9 cellular contexts compared by ENCODE assay signal in genomic region chr10:49187950-49188761, GRCh38. TPM values are rescaled to one million over a fixed set of nuclear protein-coding genes. Genes with fewer than 3 reads are reported as not detected.
A peak's percentile ranks its signal among the peaks of the same experiment; 100 is the strongest.
DNase-seq lines count a peak whose midpoint lies in the region; ATAC-seq and TF ChIP-seq lines count a peak whose summit lies in the region.
"Had no signal": no experiment of that assay in that cellular context is flagged by ENCODE, and none has a peak within 500 bp of the region (broad histone marks: within the 10 kb centered on the region; RNA-seq: fewer than 3 reads in every experiment).

Gene TMEM273, minus strand, starts transcription at chr10:49188391. Its CDS starts 55 bp downstream, at chr10:49188336.

- peak; percentile 78 for TF ChIP-seq POLR2A in GM10847 (IDR thresholded peaks at IDR 0.05; ENCODE audit: extremely low read depth, insufficient read length)

- H3K4me1 Mint-ChIP-seq in activated T-helper 2 cell treated with anti-CD3 and anti-CD28 coated beads, Interferon-gamma antibody, Interleukin-2, Interleukin-4, amounts not matched to agents 10 μg/mL and 5 μg/mL and 100 μg/mL, durations not matched to agents 14 hours and 24 hours and 36 hours (ENCODE audit: low read depth): peaks cover 77% of the 10 kb centered on the region

- H3K36me3 Mint-ChIP-seq in activated T-helper 2 cell treated with anti-CD3 and anti-CD28 coated beads, Interferon-gamma antibody, Interleukin-2, Interleukin-4, amounts not matched to agents 10 μg/mL and 5 μg/mL and 100 μg/mL, durations not matched to agents 14 hours and 24 hours and 36 hours (ENCODE audit: low read depth): peaks cover 42% of the 10 kb centered on the region

- peak; percentile 72 for ATAC-seq in GM21423 (IDR thresholded peaks at IDR 0.05; ENCODE audit: unreplicated experiment)

- peak within 1 kb of the TSS; percentile 85 for H3K4me3 Mint-ChIP-seq in activated T-helper 2 cell treated with anti-CD3 and anti-CD28 coated beads, Interferon-gamma antibody, Interleukin-2, Interleukin-4, amounts not matched to agents 10 μg/mL and 5 μg/mL and 100 μg/mL, durations not matched to agents 14 hours and 24 hours and 36 hours (ENCODE audit: low read depth)

- H3K9me3 Mint-ChIP-seq in activated T-helper 2 cell treated with anti-CD3 and anti-CD28 coated beads, Interferon-gamma antibody, Interleukin-2, Interleukin-4, amounts not matched to agents 10 μg/mL and 5 μg/mL and 100 μg/mL, durations not matched to agents 14 hours and 24 hours and 36 hours: no peaks in the 10 kb centered on the region

- TF ChIP-seq RAD21 in Ishikawa (IDR thresholded peaks at IDR 0.05; ENCODE audit: low read depth): peak; percentile 1; the same call in 1 of the 2 replicates

- peak; percentile 37; the same call in 1 of the 2 replicates for TF ChIP-seq EP300 in Ishikawa (IDR thresholded peaks at IDR 0.05; ENCODE audit: borderline replicate concordance)

- H3K27me3 Mint-ChIP-seq in activated T-helper 2 cell treated with anti-CD3 and anti-CD28 coated beads, Interferon-gamma antibody, Interleukin-2, Interleukin-4, amounts not matched to agents 10 μg/mL and 5 μg/mL and 100 μg/mL, durations not matched to agents 14 hours and 24 hours and 36 hours (ENCODE audit: low read depth): peaks cover 2% of the 10 kb centered on the region

- DNase-seq in activated T-helper 2 cell treated with anti-CD3 and anti-CD28 coated beads, Interferon-gamma antibody, Interleukin-2, Interleukin-4, amounts not matched to agents 10 μg/mL and 5 μg/mL and 100 μg/mL, durations not matched to agents 14 hours and 24 hours and 36 hours (ENCODE audit: low spot score): no peak
- DNase-seq in superior temporal gyrus (ENCODE audit: extremely low spot score): peak; percentile 95
- DNase-seq in NCI-H524 (lab: John Stamatoyannopoulos, UW): no peak
- DNase-seq in NCI-H1092 (lab: John Stamatoyannopoulos, UW): no peak

- intact Hi-C loops in activated T-helper 2 cell treated with anti-CD3 and anti-CD28 coated beads, Interferon-gamma antibody, Interleukin-2, Interleukin-4, amounts not matched to agents 10 μg/mL and 5 μg/mL and 100 μg/mL, durations not matched to agents 14 hours and 24 hours and 36 hours (cut with micrococcal nuclease): loop anchor here (10.0 kb wide), 1 partner anchor 1447 kb away; no protein-coding TSS in a partner anchor

- peak within 1 kb of the TSS; percentile 82 for H3K27ac ChIP-seq in layer of hippocampus (ENCODE audit: low read depth, low read length)

- H3K27me3 ChIP-seq in layer of hippocampus (ENCODE audit: control insufficient read depth, insufficient read depth, low read length): no peaks in the 10 kb centered on the region

- peak within 1 kb of the TSS; percentile 83 for H3K27ac Mint-ChIP-seq in activated T-helper 2 cell treated with anti-CD3 and anti-CD28 coated beads, Interferon-gamma antibody, Interleukin-2, Interleukin-4, amounts not matched to agents 10 μg/mL and 5 μg/mL and 100 μg/mL, durations not matched to agents 14 hours and 24 hours and 36 hours

TF ChIP-seq in Ishikawa, 13 proteins besides CTCF, POLR2A, EP300 and RAD21:
- TF ChIP-seq TAF1 (IDR thresholded peaks at IDR 0.05; ENCODE audit: low read depth) (no peak), USF1 (IDR thresholded peaks at IDR 0.05) (peak; percentile 92), CREB1 (IDR thresholded peaks at IDR 0.05; ENCODE audit: low read depth) (no peak), ZBTB7A (IDR thresholded peaks at IDR 0.05; ENCODE audit: low read depth) (no peak), EGR1 (IDR thresholded peaks at IDR 0.05) (no peak), NFIC (IDR thresholded peaks at IDR 0.05) (peak; percentile 30; the same call in 1 of the 2 replicates), YY1 (IDR thresholded peaks at IDR 0.05; ENCODE audit: low read depth) (no peak), MAX (IDR thresholded peaks at IDR 0.05) (peak; percentile 28; the same call in 1 of the 2 replicates), CEBPB (IDR thresholded peaks at IDR 0.05) (no peak), TEAD4 (IDR thresholded peaks at IDR 0.05) (peak; percentile 78), REST (IDR thresholded peaks at IDR 0.05; ENCODE audit: low read depth) (no peak), TCF12 (IDR thresholded peaks at IDR 0.05; ENCODE audit: low read depth) (peak; percentile 68), FOXM1 (IDR thresholded peaks at IDR 0.05; ENCODE audit: borderline replicate concordance, low read depth) (no peak)

RNA-seq across cellular contexts. Expression of gene TMEM273, which starts in this region (rescaled TPM):
- 53.2 and 58.4 TPM in 2 replicates for total RNA-seq in activated T-helper 2 cell treated with anti-CD3 and anti-CD28 coated beads, Interferon-gamma antibody, Interleukin-2, Interleukin-4, amounts not matched to agents 10 μg/mL and 5 μg/mL and 100 μg/mL, durations not matched to agents 14 hours and 24 hours and 36 hours
- total RNA-seq: fibroblast of villous mesenchyme had no signal
